In genomic region chr6:123804771-123805540, GRCh38 we compare ENCODE assay signal across 18 cellular contexts. TPM values are rescaled to one million over a fixed set of nuclear protein-coding genes. Genes with fewer than 3 reads are reported as not detected.
DNase-seq lines count a peak whose midpoint lies in the region; ATAC-seq and TF ChIP-seq lines count a peak whose summit lies in the region.
"Had no signal": no experiment of that assay in that cellular context is flagged by ENCODE, and none has a peak within 500 bp of the region (broad histone marks: within the 10 kb centered on the region; RNA-seq: fewer than 3 reads in every experiment).

No MANE protein-coding gene starts in this region.

- H3K4me1 Mint-ChIP-seq in stimulated activated naive CD8-positive, alpha-beta T cell treated with anti-CD3 and anti-CD28 coated beads, Interleukin-15, Interleukin-2, amounts not matched to agents 100 ng/mL and 50 ng/mL, for 24 hours (ENCODE audit: low read depth) = peaks cover 9% of the 10 kb centered on the region
- H3K4me1 Mint-ChIP-seq in stimulated activated naive CD8-positive, alpha-beta T cell treated with anti-CD3 and anti-CD28 coated beads, Interleukin-15, amount 100 ng/mL, for 72 hours = peaks cover 14% of the 10 kb centered on the region
- H3K4me1 Mint-ChIP-seq in naive B cell (peaks cover 6 to 12% (median 11%) of the 10 kb centered on the region in 3 donors), type B pancreatic cell (ENCODE audit: unreplicated experiment) (peaks cover 15% of the 10 kb centered on the region)

- H3K36me3 ChIP-seq in SK-N-MC (ENCODE audit: insufficient read depth, low read length) = no peaks in the 10 kb centered on the region

- no peak for DNase-seq in stimulated activated naive CD8-positive, alpha-beta T cell treated with anti-CD3 and anti-CD28 coated beads, Interleukin-15, amount 100 ng/mL, for 72 hours
- DNase-seq in SK-N-MC (ENCODE audit: low read depth, low spot score) (no peak), naive B cell (no peak), type B pancreatic cell (ENCODE audit: extremely low spot score, unreplicated experiment) (no peak), NOMO-1 treated with DMSO at 0.1 percent for 48 hours (lab: John Stamatoyannopoulos, UW; ENCODE audit: unreplicated experiment) (no peak)
- no peak for DNase-seq in stimulated activated CD4-positive, alpha-beta T cell treated with anti-CD3 and anti-CD28 coated beads, Interleukin-4, amount 100 ng/mL, for 4 hours
- DNase-seq in NK-92 treated with Interleukin-12 subunit alpha and Interleukin-12 subunit beta, amount 100 ng/mL, for 24 hours (lab: John Stamatoyannopoulos, UW) = no peak
- DNase-seq: activated CD4-positive, alpha-beta T cell treated with anti-CD3 and anti-CD28 coated beads for 1 hour; activated T-cell treated with anti-CD3 and anti-CD28 coated beads, Interleukin-2, amount 50 U/mL, for 48 hours; aorta; EL; immature natural killer cell; RPMI8226; stimulated activated CD4-positive, alpha-beta T cell treated with anti-CD3 and anti-CD28 coated beads, Interleukin-2, amount 100 ng/mL, for 24 hours had no signal

- no peak overlapping the region for H3K27ac Mint-ChIP-seq in stimulated activated naive CD8-positive, alpha-beta T cell treated with anti-CD3 and anti-CD28 coated beads, Interleukin-15, Interleukin-2, amounts not matched to agents 100 ng/mL and 50 ng/mL, for 24 hours
- no peak overlapping the region for H3K27ac Mint-ChIP-seq in stimulated activated naive CD8-positive, alpha-beta T cell treated with anti-CD3 and anti-CD28 coated beads, Interleukin-15, amount 100 ng/mL, for 72 hours
- H3K27ac Mint-ChIP-seq in naive B cell = no peak overlapping the region
- H3K27ac Mint-ChIP-seq in type B pancreatic cell = no peak overlapping the region
- H3K27ac Mint-ChIP-seq: immature natural killer cell; T-helper 1 cell treated with Interleukin-12 subunit alpha and Interleukin-12 subunit beta and Interleukin-4 antibody, amounts not matched to agents 30 μg/mL and 1 μg/mL, for 36 hours had no signal

- peak overlapping the region; percentile 88 for H3K4me3 ChIP-seq in SK-N-MC

- peak overlapping the region; percentile 43 for H3K9ac ChIP-seq in SK-N-MC (ENCODE audit: insufficient read length)

- H3K4me3 Mint-ChIP-seq in stimulated activated naive CD8-positive, alpha-beta T cell treated with anti-CD3 and anti-CD28 coated beads, Interleukin-15, Interleukin-2, amounts not matched to agents 100 ng/mL and 50 ng/mL, for 24 hours = peak overlapping the region; percentile 68
- no peak overlapping the region for H3K4me3 Mint-ChIP-seq in stimulated activated naive CD8-positive, alpha-beta T cell treated with anti-CD3 and anti-CD28 coated beads, Interleukin-15, amount 100 ng/mL, for 72 hours
- H3K4me3 Mint-ChIP-seq in naive B cell (peak overlapping the region in 6 of 8 donors; percentile 37 to 89 (median 77)), type B pancreatic cell (peak overlapping the region; percentile 88)

- ATAC-seq in stimulated activated naive CD8-positive, alpha-beta T cell treated with anti-CD3 and anti-CD28 coated beads, Interleukin-15, amount 100 ng/mL, for 72 hours = no peak
- ATAC-seq in naive B cell (ENCODE audit: low read depth in 2 of 2) = no peak

- no peaks in the 10 kb centered on the region for H3K36me3 Mint-ChIP-seq in stimulated activated naive CD8-positive, alpha-beta T cell treated with anti-CD3 and anti-CD28 coated beads, Interleukin-15, Interleukin-2, amounts not matched to agents 100 ng/mL and 50 ng/mL, for 24 hours (ENCODE audit: low read depth)
- H3K36me3 Mint-ChIP-seq in naive B cell = peaks cover 0 to 3% of the 10 kb centered on the region in 2 donors
- H3K36me3 Mint-ChIP-seq in type B pancreatic cell = no peaks in the 10 kb centered on the region
- H3K36me3 Mint-ChIP-seq: immature natural killer cell had no signal

- no peak for TF ChIP-seq CTCF in type B pancreatic cell (conservative IDR thresholded peaks at IDR 0.05)

- H3K27me3 Mint-ChIP-seq in stimulated activated naive CD8-positive, alpha-beta T cell treated with anti-CD3 and anti-CD28 coated beads, Interleukin-15, Interleukin-2, amounts not matched to agents 100 ng/mL and 50 ng/mL, for 24 hours = peaks cover 64% of the 10 kb centered on the region
- H3K27me3 Mint-ChIP-seq in stimulated activated naive CD8-positive, alpha-beta T cell treated with anti-CD3 and anti-CD28 coated beads, Interleukin-15, amount 100 ng/mL, for 72 hours = peaks cover 43% of the 10 kb centered on the region
- H3K27me3 Mint-ChIP-seq in naive B cell = peaks cover 37 to 42% (median 39%) of the 10 kb centered on the region in 3 donors
- H3K27me3 Mint-ChIP-seq in type B pancreatic cell = peaks cover 73% of the 10 kb centered on the region

- H3K27ac ChIP-seq in SK-N-MC = peak overlapping the region; percentile 37; the same call in 1 of the 2 replicates

- H3K9me3 ChIP-seq in SK-N-MC (ENCODE audit: low read depth, low read length) = no peaks in the 10 kb centered on the region

- H3K9me3 Mint-ChIP-seq in stimulated activated naive CD8-positive, alpha-beta T cell treated with anti-CD3 and anti-CD28 coated beads, Interleukin-15, Interleukin-2, amounts not matched to agents 100 ng/mL and 50 ng/mL, for 24 hours = no peaks in the 10 kb centered on the region
- no peaks in the 10 kb centered on the region for H3K9me3 Mint-ChIP-seq in stimulated activated naive CD8-positive, alpha-beta T cell treated with anti-CD3 and anti-CD28 coated beads, Interleukin-15, amount 100 ng/mL, for 72 hours
- H3K9me3 Mint-ChIP-seq in naive B cell (no peaks in the 10 kb centered on the region), type B pancreatic cell (no peaks in the 10 kb centered on the region)
- H3K9me3 Mint-ChIP-seq: T-helper 1 cell treated with Interleukin-12 subunit alpha and Interleukin-12 subunit beta and Interleukin-4 antibody, amounts not matched to agents 30 μg/mL and 1 μg/mL, for 36 hours had no signal

RNA-seq across cellular contexts. Expression of gene NKAIN2, which starts 1.3 kb away (rescaled TPM):
- not detected for polyA plus RNA-seq in naive B cell (ENCODE audit: low read depth in 6 of 6)
- 0.81 and 1.7 TPM in 2 replicates for total RNA-seq in type B pancreatic cell (ENCODE audit: low replicate concordance)
- total RNA-seq: pulmonary artery endothelial cell had no signal
- polyA plus RNA-seq: aorta, BJ, immature natural killer cell had no signal

Comparison
In these comparisons a context has a peak if more than half of its experiments do, and no peak if none do; other contexts are left out.
1. H3K4me3 Mint-ChIP-seq: peak in stimulated activated naive CD8-positive, alpha-beta T cell treated with anti-CD3 and anti-CD28 coated beads, Interleukin-15, Interleukin-2, amounts not matched to agents 100 ng/mL and 50 ng/mL, for 24 hours (single experiment), naive B cell (6 of 8) and type B pancreatic cell (single experiment); none in stimulated activated naive CD8-positive, alpha-beta T cell treated with anti-CD3 and anti-CD28 coated beads, Interleukin-15, amount 100 ng/mL, for 72 hours (0 of 2).